In genomic region chr17:8436169-8436932, GRCh38 we compare ENCODE assay signal across 8 cellular contexts. TPM values are rescaled to one million over a fixed set of nuclear protein-coding genes. Genes with fewer than 3 reads are reported as not detected.
A peak's percentile ranks its signal among the peaks of the same experiment; 100 is the strongest.
DNase-seq lines count a peak whose midpoint lies in the region; ATAC-seq and TF ChIP-seq lines count a peak whose summit lies in the region.

No MANE protein-coding gene starts in this region.

- H3K9ac ChIP-seq in colonic mucosa (ENCODE audit: low read depth in 2 of 2, low read length in 2 of 2) = peak overlapping the region; percentile 92 to 97

- H3K36me3 ChIP-seq in colonic mucosa (no peaks in the 10 kb centered on the region), left lung (peaks cover 0 to 23% of the 10 kb centered on the region in 2 donors)

- H3K27me3 ChIP-seq in colonic mucosa (no peaks in the 10 kb centered on the region), left lung (no peaks in the 10 kb centered on the region)

- H3K27ac ChIP-seq in colonic mucosa (peak overlapping the region; percentile 94), left lung (peak overlapping the region; percentile 98 to 100)

- in situ Hi-C loops in GM13976 (cut with MboI; ENCODE audit: low sequenced_read_pairs, unreplicated experiment) = no loop called here

- TF ChIP-seq CTCF in GM13976 (IDR thresholded peaks at IDR 0.05; ENCODE audit: borderline replicate concordance, control extremely low read depth, extremely low read depth, insufficient read depth, missing control alignments) (no peak), colonic mucosa (IDR thresholded peaks at IDR 0.05) (no peak), left lung (IDR thresholded peaks at IDR 0.05) (no peak)

- intact Hi-C loops in colonic mucosa (cut with DNase I) (no loop called here), left lung (cut with DNase I) (no loop called here)

- no peaks in the 10 kb centered on the region for H3K4me1 ChIP-seq in colonic mucosa
- peaks cover 5 to 36% of the 10 kb centered on the region in 2 donors for H3K4me1 ChIP-seq in left lung

- H3K4me3 ChIP-seq in colonic mucosa (peak overlapping the region; percentile 65), left lung (peak overlapping the region; percentile 75 to 96)

- ATAC-seq in HG02610 (IDR thresholded peaks at IDR 0.05; ENCODE audit: unreplicated experiment) (peak; percentile 47), left lung (peak; percentile 85)

- DNase-seq in GM13976 (ENCODE audit: low spot score) (peak; percentile 56), NCI-H1092 (lab: John Stamatoyannopoulos, UW) (peak; percentile 6), colonic mucosa (peak; percentile 65), left lung (peak; percentile 73 to 94), cortex of kidney (lab: John Stamatoyannopoulos, UW) (no peak)
- DNase-seq in activated CD4-positive, alpha-beta T cell treated with anti-CD3 and anti-CD28 coated beads for 1 hour = peak; percentile 38
- peak; percentile 65 for DNase-seq in stimulated activated CD4-positive, alpha-beta T cell treated with anti-CD3 and anti-CD28 coated beads, Interleukin-4, amount 100 ng/mL, for 1 hour

- no peaks in the 10 kb centered on the region for H3K9me3 ChIP-seq in colonic mucosa
- no peaks in the 10 kb centered on the region for H3K9me3 ChIP-seq in left lung

RNA-seq across cellular contexts. Expression of gene NDEL1, which starts 0.7 kb away (rescaled TPM):
- 10 to 100 TPM; 47.1 TPM for total RNA-seq in colonic mucosa
- 10 to 100 TPM; 57.7 to 66.0 TPM for total RNA-seq in left lung

RNA-seq across cellular contexts. Expression of gene RNF222, which starts 38.7 kb away (rescaled TPM):
- total RNA-seq in colonic mucosa (not detected), left lung (not detected)

RNA-seq across cellular contexts. Expression of gene RPL26, which starts 53.4 kb away (rescaled TPM):
- total RNA-seq in colonic mucosa (1,000 to 10,000 TPM; 1,223 to 1,367 TPM), left lung (1,000 to 10,000 TPM; 1,094 to 1,210 TPM)
